In the genomic region with DNA sequence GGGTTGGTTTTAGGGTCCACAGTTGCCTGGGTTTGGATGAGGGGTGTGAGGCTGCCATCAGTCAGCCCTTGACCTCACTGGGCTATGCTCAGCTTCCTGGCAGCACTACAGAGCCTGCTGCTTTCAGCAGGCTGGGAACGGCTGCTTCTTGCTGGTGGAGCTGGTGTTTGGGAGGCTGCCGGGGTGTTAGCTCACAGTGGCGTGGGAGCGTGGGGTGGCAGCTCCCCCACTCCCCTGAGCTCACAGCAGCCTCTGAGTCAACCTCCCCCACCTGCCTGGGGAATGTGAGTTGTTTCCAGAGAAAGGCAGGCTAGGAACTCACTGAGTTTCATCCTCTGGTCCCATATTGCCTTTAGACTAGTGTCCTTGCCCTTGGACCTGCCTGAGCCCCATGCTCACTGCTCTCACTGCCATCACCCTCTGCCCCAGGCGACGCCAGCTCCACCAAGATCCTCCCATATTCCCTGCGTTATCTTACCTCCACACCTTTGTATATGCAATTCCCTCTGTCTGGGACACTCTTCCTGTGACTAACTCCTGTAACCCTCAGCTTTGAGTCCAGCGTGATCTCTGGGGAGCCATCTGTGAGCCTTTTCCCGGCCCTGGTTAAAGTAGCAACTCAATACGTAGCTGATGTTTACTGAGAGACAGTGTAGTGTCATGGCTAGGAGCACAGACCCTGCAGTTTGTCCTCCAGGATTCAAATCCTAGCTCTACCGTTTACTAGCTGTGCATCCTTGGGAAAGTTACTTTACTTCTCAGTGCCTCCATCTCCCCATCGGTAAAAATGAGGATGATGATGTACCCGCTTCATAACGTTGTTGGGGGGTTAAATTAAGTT, we compare ENCODE assay signal across 10 cellular contexts.
DNase-seq lines count a peak whose midpoint lies in the region; ATAC-seq and TF ChIP-seq lines count a peak whose summit lies in the region.
"Had no signal": no experiment of that assay in that cellular context is flagged by ENCODE, and none has a peak within 500 bp of the region (broad histone marks: within the 10 kb centered on the region; RNA-seq: fewer than 3 reads in every experiment).

No MANE protein-coding gene starts in this region.

- DNase-seq in MM.1S (no peak), activated T-cell treated with anti-CD3 and anti-CD28 coated beads for 48 hours (ENCODE audit: low read depth) (peak; percentile 41), fibroblast of pulmonary artery (ENCODE audit: low read depth) (peak; percentile 65), LoVo (ENCODE audit: low spot score) (no peak), NCI-H146 (lab: John Stamatoyannopoulos, UW) (no peak), foreskin fibroblast (no peak)
- DNase-seq in stimulated activated CD8-positive, alpha-beta memory T cell treated with anti-CD3 and anti-CD28 coated beads, Interleukin-4, amount 100 ng/mL, for 24 hours (ENCODE audit: low read depth), result peak; percentile 40
- DNase-seq: DMS79, trophoblast cell had no signal

- TF ChIP-seq CTCF in MM.1S (IDR thresholded peaks at IDR 0.05; ENCODE audit: low read length), result no peak
- TF ChIP-seq CTCF in fibroblast of pulmonary artery (IDR thresholded peaks at IDR 0.05; ENCODE audit: low read length, missing control alignments), result no peak
- no peak for TF ChIP-seq CTCF in foreskin fibroblast (IDR thresholded peaks at IDR 0.05; ENCODE audit: low read depth, low read length)

- H4K20me1 ChIP-seq in MM.1S (ENCODE audit: insufficient read depth, low read length), result no peaks in the 10 kb centered on the region

- H3K9ac ChIP-seq in MM.1S (ENCODE audit: low read length), result no peak overlapping the region

- peaks cover 40% of the 10 kb centered on the region for H3F3A ChIP-seq in MM.1S (ENCODE audit: insufficient read depth, low read length)

- H3K4me2 ChIP-seq in MM.1S (ENCODE audit: low read depth, low read length), result peak overlapping the region; percentile 64

- H3K4me3 ChIP-seq in MM.1S (ENCODE audit: low read length) (no peak overlapping the region), fibroblast of pulmonary artery (replicated peaks; ENCODE audit: low read depth, low read length) (no peak overlapping the region), foreskin fibroblast (ENCODE audit: low read depth in 1 of 2, low read length in 2 of 2) (no peak overlapping the region)

- H3K9me3 ChIP-seq in MM.1S (replicated peaks; ENCODE audit: insufficient read depth, low read length), result no peaks in the 10 kb centered on the region

- no peaks in the 10 kb centered on the region for H3K27me3 ChIP-seq in MM.1S (replicated peaks; ENCODE audit: insufficient read depth, low read length)

- H2AFZ ChIP-seq in MM.1S (ENCODE audit: low read length), result no peak overlapping the region

- peaks cover 78% of the 10 kb centered on the region for H3K4me1 ChIP-seq in MM.1S (ENCODE audit: low read length)

- ATAC-seq in HG03159 (IDR thresholded peaks at IDR 0.05; ENCODE audit: unreplicated experiment), result no peak

- peak overlapping the region; percentile 22; the same call in 1 of the 2 replicates for H3K27ac ChIP-seq in MM.1S (ENCODE audit: low read length)

- no peaks in the 10 kb centered on the region for H3K9me2 ChIP-seq in MM.1S (replicated peaks; ENCODE audit: insufficient read depth, low read length)

- H3K36me3 ChIP-seq in MM.1S (replicated peaks; ENCODE audit: insufficient read depth, low read length), result peaks cover 16% of the 10 kb centered on the region

- peaks cover 91% of the 10 kb centered on the region for H3K79me2 ChIP-seq in MM.1S (ENCODE audit: low read length)

Comparison
In these comparisons a context has a peak if more than half of its experiments do, and no peak if none do; other contexts are left out.
1. DNase-seq: peak in activated T-cell treated with anti-CD3 and anti-CD28 coated beads for 48 hours (single experiment), fibroblast of pulmonary artery (single experiment) and stimulated activated CD8-positive, alpha-beta memory T cell treated with anti-CD3 and anti-CD28 coated beads, Interleukin-4, amount 100 ng/mL, for 24 hours (single experiment); none in MM.1S (single experiment), LoVo (single experiment), NCI-H146 (single experiment) and foreskin fibroblast (0 of 2).